ENCODE assay signal across 14 cellular contexts in genomic region chr17:81411305-81411704, GRCh38. TPM values are rescaled to one million over a fixed set of nuclear protein-coding genes. Genes with fewer than 3 reads are reported as not detected.
A peak's percentile ranks its signal among the peaks of the same experiment; 100 is the strongest.
DNase-seq lines count a peak whose midpoint lies in the region; ATAC-seq and TF ChIP-seq lines count a peak whose summit lies in the region.
"Had no signal": no experiment of that assay in that cellular context is flagged by ENCODE, and none has a peak within 500 bp of the region (broad histone marks: within the 10 kb centered on the region; RNA-seq: fewer than 3 reads in every experiment).

No MANE protein-coding gene starts in this region.

- H3K36me3 Mint-ChIP-seq in brain = no peaks in the 10 kb centered on the region
- no peaks in the 10 kb centered on the region for H3K36me3 Mint-ChIP-seq in activated CD8-positive, alpha-beta memory T cell treated with anti-CD3 and anti-CD28 coated beads, Interleukin-2, amount 10 ng/mL, durations not matched to agents 7 days and 5 days
- H3K36me3 Mint-ChIP-seq: CD4-positive, CD25-positive, alpha-beta regulatory T cell had no signal

- peaks cover 6% of the 10 kb centered on the region for H3K27me3 Mint-ChIP-seq in brain
- H3K27me3 Mint-ChIP-seq in activated CD8-positive, alpha-beta memory T cell treated with anti-CD3 and anti-CD28 coated beads, Interleukin-2, amount 10 ng/mL, durations not matched to agents 7 days and 5 days = peaks cover 30% of the 10 kb centered on the region

- H3K4me1 Mint-ChIP-seq in brain = peaks cover 53% of the 10 kb centered on the region
- H3K4me1 Mint-ChIP-seq in activated CD8-positive, alpha-beta memory T cell treated with anti-CD3 and anti-CD28 coated beads, Interleukin-2, amount 10 ng/mL, durations not matched to agents 7 days and 5 days = peaks cover 12% of the 10 kb centered on the region

- no peak for TF ChIP-seq CTCF in HEK293 (tag by site-specific recombination; IDR thresholded peaks at IDR 0.05)
- no peak for TF ChIP-seq CTCF in brain (conservative IDR thresholded peaks at IDR 0.05)

- CTCF ChIA-PET in HEK293 (lab: Yijun Ruan, JAX) = interaction anchor here (0.6 to 1.8 kb wide), 7 partner anchors 9 to 105 kb away, joined by 3 to 7 read pairs (median 4); no protein-coding TSS in a partner anchor
- CTCF ChIA-PET in activated CD8-positive, alpha-beta memory T cell treated with anti-CD3 and anti-CD28 coated beads, Interleukin-2, amount 10 ng/mL, durations not matched to agents 7 days and 5 days (lab: Charles Lee) = interaction anchor here (1.0 kb wide), 1 partner anchor 73 kb away, joined by 3 read pairs; no protein-coding TSS in a partner anchor

- H3K27ac ChIP-seq in BLaER1 (peak overlapping the region; percentile 97), HEK293 (ENCODE audit: extremely low read depth, low read depth, low read length) (no peak overlapping the region)

- H3K27me3 ChIP-seq in BLaER1 = no peaks in the 10 kb centered on the region

- no peaks in the 10 kb centered on the region for H3K9me3 ChIP-seq in BLaER1
- no peaks in the 10 kb centered on the region for H3K9me3 ChIP-seq in HEK293 (ENCODE audit: control insufficient read depth, insufficient read depth, low read depth, low read length)

- H3K4me1 ChIP-seq in BLaER1 = peaks cover 100% of the 10 kb centered on the region
- H3K4me1 ChIP-seq in HEK293 (ENCODE audit: control insufficient read depth, insufficient read depth, low read length) = peaks cover 6% of the 10 kb centered on the region

- no peak for DNase-seq in HK-2 (ENCODE audit: unreplicated experiment)
- DNase-seq in superior temporal gyrus (ENCODE audit: extremely low spot score) = no peak
- DNase-seq in activated CD8-positive, alpha-beta memory T cell treated with anti-CD3 and anti-CD28 coated beads, Interleukin-2, amount 10 ng/mL, durations not matched to agents 7 days and 5 days = no peak
- DNase-seq in COLO668 (lab: John Stamatoyannopoulos, UW; ENCODE audit: unreplicated experiment) = no peak
- DNase-seq: CD4-positive, CD25-positive, alpha-beta regulatory T cell; COR-L47; DMS153; DND-41; GDM1; HCEC 1CT; KBM-7 had no signal

- H3K36me3 ChIP-seq in BLaER1 (peaks cover 68% of the 10 kb centered on the region), HEK293 (ENCODE audit: control insufficient read depth in 2 of 2, insufficient read depth in 1 of 2, low read length in 2 of 2) (peaks cover 0 to 3% of the 10 kb centered on the region in 2 experiments; a peak in 1 of 3 replicates)

- no peak for ATAC-seq in activated CD8-positive, alpha-beta memory T cell treated with anti-CD3 and anti-CD28 coated beads, Interleukin-2, amount 10 ng/mL, durations not matched to agents 7 days and 5 days

- H3K4me3 Mint-ChIP-seq in brain = no peak overlapping the region
- H3K4me3 Mint-ChIP-seq in activated CD8-positive, alpha-beta memory T cell treated with anti-CD3 and anti-CD28 coated beads, Interleukin-2, amount 10 ng/mL, durations not matched to agents 7 days and 5 days = no peak overlapping the region
- H3K4me3 Mint-ChIP-seq: CD4-positive, CD25-positive, alpha-beta regulatory T cell had no signal

- H3K4me2 ChIP-seq in BLaER1 = peak overlapping the region; percentile 98

- no peaks in the 10 kb centered on the region for H3K9me3 Mint-ChIP-seq in brain
- H3K9me3 Mint-ChIP-seq in activated CD8-positive, alpha-beta memory T cell treated with anti-CD3 and anti-CD28 coated beads, Interleukin-2, amount 10 ng/mL, durations not matched to agents 7 days and 5 days (ENCODE audit: low read depth) = no peaks in the 10 kb centered on the region

- H3K27ac Mint-ChIP-seq in brain = peak overlapping the region in 3 of 5 experiments; percentile 16 to 85 (median 69)
- H3K27ac Mint-ChIP-seq in activated CD8-positive, alpha-beta memory T cell treated with anti-CD3 and anti-CD28 coated beads, Interleukin-2, amount 10 ng/mL, durations not matched to agents 7 days and 5 days = no peak overlapping the region

- peak overlapping the region; percentile 54; the same call in 1 of the 2 replicates for H3K4me3 ChIP-seq in BLaER1
- no peak overlapping the region for H3K4me3 ChIP-seq in HEK293 (ENCODE audit: low read depth, low read length)

- H3K9ac ChIP-seq in BLaER1 = peak overlapping the region; percentile 100

- peaks cover 100% of the 10 kb centered on the region for H4K20me1 ChIP-seq in BLaER1

- POLR2A ChIA-PET in HEK293 (lab: Yijun Ruan, JAX) = interaction anchor here (0.8 to 1.7 kb wide), 3 partner anchors 9 to 16 kb away, joined by 3 to 6 read pairs (median 5); partner anchors contain the start of gene BAHCC1

TF ChIP-seq in HEK293, 187 proteins besides CTCF, POLR2A, EP300 and RAD21:
- peak; percentile 52 for TF ChIP-seq ZNF335 (tag by site-specific recombination; conservative IDR thresholded peaks at IDR 0.05)
- peak; percentile 14; the same call in 1 of the 2 replicates for TF ChIP-seq SP2 (tag by site-specific recombination; IDR thresholded peaks at IDR 0.05)
- TF ChIP-seq SP7 (tag by site-specific recombination; IDR thresholded peaks at IDR 0.05) = no peak
- TF ChIP-seq ZNF366 (tag by site-specific recombination; conservative IDR thresholded peaks at IDR 0.05) = peak; percentile 88
- no peak for TF ChIP-seq ZBTB6 (tag by site-specific recombination; IDR thresholded peaks at IDR 0.05)
- TF ChIP-seq KLF1 (tag by site-specific recombination; IDR thresholded peaks at IDR 0.05) = peak; percentile 32; the same call in 1 of the 2 replicates
- no peak for TF ChIP-seq SP3 (tag by site-specific recombination; IDR thresholded peaks at IDR 0.05)
- no peak for TF ChIP-seq PRDM10 (tag by site-specific recombination; IDR thresholded peaks at IDR 0.05)
TF ChIP-seq in HEK293: peak in this region for 4.

RNA-seq across cellular contexts. Expression of gene BAHCC1, which starts 16.0 kb away (rescaled TPM):
- 19.5 TPM for polyA plus RNA-seq in brain (ENCODE audit: insufficient read depth, low read depth, low replicate concordance)
- under 1 TPM; 0.23 to 0.64 TPM for total RNA-seq in activated CD8-positive, alpha-beta memory T cell treated with anti-CD3 and anti-CD28 coated beads, Interleukin-2, amount 10 ng/mL, durations not matched to agents 7 days and 5 days
- polyA plus RNA-seq: CD4-positive, CD25-positive, alpha-beta regulatory T cell had no signal
